23 cellular contexts compared by ENCODE assay signal in genomic region chr4:10765386-10765785, GRCh38.
"Had no signal": no experiment of that assay in that cellular context is flagged by ENCODE, and none has a peak within 500 bp of the region (broad histone marks: within the 10 kb centered on the region; RNA-seq: fewer than 3 reads in every experiment).

No MANE protein-coding gene starts in this region.

- H3K4me3 ChIP-seq: gastrocnemius medialis, heart right ventricle, mucosa of descending colon, psoas muscle, right lobe of liver, spleen, testis, tibial nerve, upper lobe of right lung, vagina had no signal

- H3K4me3 Mint-ChIP-seq: naive thymus-derived CD8-positive, alpha-beta T cell; stimulated activated naive B cell treated with anti-CD40 and anti-IgM and Interleukin-4, amounts not matched to agents 10 μg/mL and 1 μg/mL and 100 μg/mL, for 72 hours; stimulated activated naive CD8-positive, alpha-beta T cell treated with anti-CD3 and anti-CD28 coated beads, Interleukin-15, amount 100 ng/mL, for 72 hours had no signal

- H3K4me1 ChIP-seq: gastrocnemius medialis, heart right ventricle, psoas muscle, right lobe of liver, spleen, testis, tibial nerve, upper lobe of right lung, vagina had no signal

- H3K27me3 Mint-ChIP-seq: naive thymus-derived CD8-positive, alpha-beta T cell; stimulated activated naive B cell treated with anti-CD40 and anti-IgM and Interleukin-4, amounts not matched to agents 10 μg/mL and 1 μg/mL and 100 μg/mL, for 72 hours; stimulated activated naive CD8-positive, alpha-beta T cell treated with anti-CD3 and anti-CD28 coated beads, Interleukin-15, amount 100 ng/mL, for 72 hours had no signal

- H3K27ac ChIP-seq: gastrocnemius medialis, heart right ventricle, neutrophil, psoas muscle, right lobe of liver, spleen, testis, tibial nerve, upper lobe of right lung, vagina had no signal

- H3K27me3 ChIP-seq: gastrocnemius medialis, heart right ventricle, neutrophil, right lobe of liver, spleen, testis, tibial nerve, upper lobe of right lung, vagina had no signal

- DNase-seq: effector CD4-positive, alpha-beta T cell; gastrocnemius medialis; heart right ventricle; hypothalamus; kidney glomerular epithelial cell; mammary epithelial cell; mucosa of descending colon; naive thymus-derived CD8-positive, alpha-beta T cell; psoas muscle; retina; right lobe of liver; spleen; stimulated activated CD4-positive, alpha-beta T cell treated with anti-CD3 and anti-CD28 coated beads, Interleukin-15, amount 100 ng/mL, for 24 hours; stimulated activated CD4-positive, alpha-beta T cell treated with anti-CD3 and anti-CD28 coated beads, Interleukin-1b, Interleukin-23, amount 100 ng/mL, for 48 hours; stimulated activated CD4-positive, alpha-beta T cell treated with anti-CD3 and anti-CD28 coated beads, Interleukin-4, amount 100 ng/mL, for 4 hours; stimulated activated naive B cell treated with anti-CD40 and anti-IgM and Interleukin-4, amounts not matched to agents 10 μg/mL and 1 μg/mL and 100 μg/mL, for 72 hours; stimulated activated naive CD8-positive, alpha-beta T cell treated with anti-CD3 and anti-CD28 coated beads, Interleukin-15, amount 100 ng/mL, for 72 hours; testis; upper lobe of right lung had no signal

- H3K4me1 Mint-ChIP-seq: naive thymus-derived CD8-positive, alpha-beta T cell; stimulated activated naive CD8-positive, alpha-beta T cell treated with anti-CD3 and anti-CD28 coated beads, Interleukin-15, amount 100 ng/mL, for 72 hours had no signal

- H3K36me3 ChIP-seq: gastrocnemius medialis, heart right ventricle, neutrophil, right lobe of liver, spleen, tibial nerve, upper lobe of right lung, vagina had no signal

- ATAC-seq: esophagus mucosa; gastrocnemius medialis; heart right ventricle; mucosa of descending colon; naive thymus-derived CD8-positive, alpha-beta T cell; psoas muscle; right lobe of liver; stimulated activated naive B cell treated with anti-CD40 and anti-IgM and Interleukin-4, amounts not matched to agents 10 μg/mL and 1 μg/mL and 100 μg/mL, for 72 hours; stimulated activated naive CD8-positive, alpha-beta T cell treated with anti-CD3 and anti-CD28 coated beads, Interleukin-15, amount 100 ng/mL, for 72 hours; upper lobe of right lung had no signal

- H3K9me3 ChIP-seq: gastrocnemius medialis, heart right ventricle, mucosa of descending colon, neutrophil, psoas muscle, right lobe of liver, testis, tibial nerve, upper lobe of right lung, vagina had no signal

- H3K27ac Mint-ChIP-seq: naive thymus-derived CD8-positive, alpha-beta T cell; stimulated activated naive B cell treated with anti-CD40 and anti-IgM and Interleukin-4, amounts not matched to agents 10 μg/mL and 1 μg/mL and 100 μg/mL, for 72 hours; stimulated activated naive CD8-positive, alpha-beta T cell treated with anti-CD3 and anti-CD28 coated beads, Interleukin-15, amount 100 ng/mL, for 72 hours had no signal
